25 cellular contexts compared by ENCODE assay signal in the genomic region with DNA sequence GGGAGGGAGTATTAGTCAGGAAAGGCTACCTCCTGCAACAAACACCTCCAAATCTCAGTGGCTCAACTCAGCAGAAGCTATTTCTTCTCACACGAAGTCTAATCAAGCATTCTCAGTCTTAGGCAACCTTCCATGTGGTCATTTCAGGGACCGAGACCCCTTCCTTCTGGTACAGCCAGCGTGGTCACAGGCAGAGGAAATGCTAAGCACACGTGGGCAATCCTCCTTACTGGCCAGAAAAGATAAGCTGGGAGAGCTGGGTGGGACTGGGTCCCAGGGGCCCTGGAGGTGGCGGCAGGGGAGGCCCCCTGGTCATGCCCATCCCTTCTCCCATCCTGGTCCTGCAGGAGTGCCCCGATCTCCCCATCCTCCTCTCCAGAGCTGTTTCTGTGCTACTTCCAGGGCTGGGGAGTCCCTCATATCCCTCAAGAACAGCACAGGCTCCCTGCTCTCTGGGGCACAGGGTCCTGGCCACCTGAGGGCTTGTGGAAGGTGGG. TPM values are rescaled to one million over a fixed set of nuclear protein-coding genes. Genes with fewer than 3 reads are reported as not detected.
DNase-seq lines count a peak whose midpoint lies in the region; ATAC-seq, FAIRE-seq and TF ChIP-seq lines count a peak whose summit lies in the region.
"Had no signal": no experiment of that assay in that cellular context is flagged by ENCODE, and none has a peak within 500 bp of the region (broad histone marks: within the 10 kb centered on the region; RNA-seq: fewer than 3 reads in every experiment).

No MANE protein-coding gene starts in this region.

- peaks cover 28% of the 10 kb centered on the region for H3K27me3 Mint-ChIP-seq in activated naive CD8-positive, alpha-beta T cell treated with anti-CD3 and anti-CD28 coated beads, Interleukin-2, amount 50 U/mL, for 24 hours
- peaks cover 18% of the 10 kb centered on the region for H3K27me3 Mint-ChIP-seq in activated naive CD8-positive, alpha-beta T cell treated with anti-CD3 and anti-CD28 coated beads for 36 hours
- peaks cover 33% of the 10 kb centered on the region for H3K27me3 Mint-ChIP-seq in activated naive CD4-positive, alpha-beta T cell treated with anti-CD3 and anti-CD28 coated beads, Interleukin-2, amount 10 ng/mL, durations not matched to agents 7 days and 5 days

- no peaks in the 10 kb centered on the region for H3K9me3 Mint-ChIP-seq in activated naive CD8-positive, alpha-beta T cell treated with anti-CD3 and anti-CD28 coated beads, Interleukin-2, amount 50 U/mL, for 24 hours
- H3K9me3 Mint-ChIP-seq in activated naive CD8-positive, alpha-beta T cell treated with anti-CD3 and anti-CD28 coated beads for 36 hours: no peaks in the 10 kb centered on the region
- H3K9me3 Mint-ChIP-seq in stimulated activated effector memory CD8-positive, alpha-beta T cell treated with anti-CD3 and anti-CD28 coated beads, Interleukin-12 subunit alpha, Interleukin-12 subunit beta, amount 100 ng/mL, for 72 hours: no peaks in the 10 kb centered on the region
- no peaks in the 10 kb centered on the region for H3K9me3 Mint-ChIP-seq in activated naive CD4-positive, alpha-beta T cell treated with anti-CD3 and anti-CD28 coated beads, Interleukin-2, amount 10 ng/mL, durations not matched to agents 7 days and 5 days
- H3K9me3 Mint-ChIP-seq: activated T-cell treated with anti-CD3 and anti-CD28 coated beads, Interleukin-2, amount 50 U/mL, for 72 hours; immature natural killer cell; neural progenitor cell had no signal

- ATAC-seq in activated naive CD8-positive, alpha-beta T cell treated with anti-CD3 and anti-CD28 coated beads, Interleukin-2, amount 50 U/mL, for 24 hours: no peak
- ATAC-seq in stimulated activated effector memory CD8-positive, alpha-beta T cell treated with anti-CD3 and anti-CD28 coated beads, Interleukin-12 subunit alpha, Interleukin-12 subunit beta, amount 100 ng/mL, for 72 hours: peak; percentile 20
- ATAC-seq: activated T-cell treated with anti-CD3 and anti-CD28 coated beads, Interleukin-2, amount 50 U/mL, for 72 hours had no signal

- TF ChIP-seq CTCF in bronchial epithelial cell (IDR thresholded peaks at IDR 0.05; ENCODE audit: insufficient read depth, low read length, severe bottlenecking): no peak

- DNase-seq in activated naive CD8-positive, alpha-beta T cell treated with anti-CD3 and anti-CD28 coated beads, Interleukin-2, amount 50 U/mL, for 24 hours: no peak
- DNase-seq in activated naive CD8-positive, alpha-beta T cell treated with anti-CD3 and anti-CD28 coated beads for 36 hours: no peak
- no peak for DNase-seq in bronchial epithelial cell (ENCODE audit: low read depth)
- no peak for DNase-seq in stimulated activated effector memory CD8-positive, alpha-beta T cell treated with anti-CD3 and anti-CD28 coated beads, Interleukin-12 subunit alpha, Interleukin-12 subunit beta, amount 100 ng/mL, for 72 hours (ENCODE audit: low spot score in 2 of 2)
- no peak for DNase-seq in GDM1 (lab: John Stamatoyannopoulos, UW)
- DNase-seq in occipital lobe (lab: John Stamatoyannopoulos, UW): no peak
- DNase-seq in activated naive CD4-positive, alpha-beta T cell treated with anti-CD3 and anti-CD28 coated beads, Interleukin-2, amount 10 ng/mL, durations not matched to agents 7 days and 5 days: no peak
- DNase-seq: activated T-cell treated with anti-CD3 and anti-CD28 coated beads, Interleukin-2, amount 50 U/mL, for 72 hours; colonic mucosa; immature natural killer cell; NCI-H1092; NCI-H1930; stimulated activated CD4-positive, alpha-beta T cell treated with anti-CD3 and anti-CD28 coated beads, Interleukin-12 subunit alpha, Interleukin-12 subunit beta, amount 100 ng/mL, for 4 hours; T-helper 9 cell had no signal

- peaks cover 2% of the 10 kb centered on the region for H3K4me1 Mint-ChIP-seq in activated naive CD8-positive, alpha-beta T cell treated with anti-CD3 and anti-CD28 coated beads, Interleukin-2, amount 50 U/mL, for 24 hours
- H3K4me1 Mint-ChIP-seq in activated naive CD8-positive, alpha-beta T cell treated with anti-CD3 and anti-CD28 coated beads for 36 hours: no peaks in the 10 kb centered on the region
- H3K4me1 Mint-ChIP-seq in stimulated activated effector memory CD8-positive, alpha-beta T cell treated with anti-CD3 and anti-CD28 coated beads, Interleukin-12 subunit alpha, Interleukin-12 subunit beta, amount 100 ng/mL, for 72 hours: peaks cover 5% of the 10 kb centered on the region
- no peaks in the 10 kb centered on the region for H3K4me1 Mint-ChIP-seq in activated naive CD4-positive, alpha-beta T cell treated with anti-CD3 and anti-CD28 coated beads, Interleukin-2, amount 10 ng/mL, durations not matched to agents 7 days and 5 days
- H3K4me1 Mint-ChIP-seq: immature natural killer cell had no signal

- in situ Hi-C loops in GM18951 (cut with MboI; ENCODE audit: low sequenced_read_pairs, unreplicated experiment): no loop called here

- peaks cover 6% of the 10 kb centered on the region for H3K36me3 Mint-ChIP-seq in activated naive CD8-positive, alpha-beta T cell treated with anti-CD3 and anti-CD28 coated beads, Interleukin-2, amount 50 U/mL, for 24 hours (ENCODE audit: low read depth)
- no peaks in the 10 kb centered on the region for H3K36me3 Mint-ChIP-seq in activated naive CD8-positive, alpha-beta T cell treated with anti-CD3 and anti-CD28 coated beads for 36 hours
- peaks cover 4% of the 10 kb centered on the region for H3K36me3 Mint-ChIP-seq in stimulated activated effector memory CD8-positive, alpha-beta T cell treated with anti-CD3 and anti-CD28 coated beads, Interleukin-12 subunit alpha, Interleukin-12 subunit beta, amount 100 ng/mL, for 72 hours
- H3K36me3 Mint-ChIP-seq in activated naive CD4-positive, alpha-beta T cell treated with anti-CD3 and anti-CD28 coated beads, Interleukin-2, amount 10 ng/mL, durations not matched to agents 7 days and 5 days: no peaks in the 10 kb centered on the region
- H3K36me3 Mint-ChIP-seq: activated naive CD8-positive, alpha-beta T cell; immature natural killer cell; neural progenitor cell had no signal

- H3K4me3 Mint-ChIP-seq in activated naive CD8-positive, alpha-beta T cell treated with anti-CD3 and anti-CD28 coated beads, Interleukin-2, amount 50 U/mL, for 24 hours: no peak overlapping the region
- no peak overlapping the region for H3K4me3 Mint-ChIP-seq in activated naive CD8-positive, alpha-beta T cell treated with anti-CD3 and anti-CD28 coated beads for 36 hours
- no peak overlapping the region for H3K4me3 Mint-ChIP-seq in stimulated activated effector memory CD8-positive, alpha-beta T cell treated with anti-CD3 and anti-CD28 coated beads, Interleukin-12 subunit alpha, Interleukin-12 subunit beta, amount 100 ng/mL, for 72 hours
- no peak overlapping the region for H3K4me3 Mint-ChIP-seq in activated naive CD4-positive, alpha-beta T cell treated with anti-CD3 and anti-CD28 coated beads, Interleukin-2, amount 10 ng/mL, durations not matched to agents 7 days and 5 days
- H3K4me3 Mint-ChIP-seq: activated naive CD8-positive, alpha-beta T cell; activated T-cell treated with anti-CD3 and anti-CD28 coated beads, Interleukin-2, amount 50 U/mL, for 72 hours; immature natural killer cell; neural progenitor cell had no signal

- H3K4me3 ChIP-seq in bronchial epithelial cell (ENCODE audit: low read depth, low read length): no peak overlapping the region
- H3K4me3 ChIP-seq: colonic mucosa, neural progenitor cell, SK-N-MC had no signal

- H3K27me3 ChIP-seq in bronchial epithelial cell (ENCODE audit: control insufficient read depth, insufficient read depth, low read length): peaks cover 5% of the 10 kb centered on the region
- H3K27me3 ChIP-seq: colonic mucosa, neural progenitor cell had no signal

- no peaks in the 10 kb centered on the region for H3K36me3 ChIP-seq in bronchial epithelial cell (ENCODE audit: control insufficient read depth, insufficient read depth, low read length)
- H3K36me3 ChIP-seq: colonic mucosa, neural progenitor cell had no signal

- peak; percentile 8 for TF ChIP-seq POLR2A in GM18951 (IDR thresholded peaks at IDR 0.05; ENCODE audit: extremely low read depth, insufficient read depth, insufficient read length)

- H3K27ac Mint-ChIP-seq in activated naive CD8-positive, alpha-beta T cell treated with anti-CD3 and anti-CD28 coated beads, Interleukin-2, amount 50 U/mL, for 24 hours: peak overlapping the region; percentile 5
- no peak overlapping the region for H3K27ac Mint-ChIP-seq in activated naive CD8-positive, alpha-beta T cell treated with anti-CD3 and anti-CD28 coated beads for 36 hours
- no peak overlapping the region for H3K27ac Mint-ChIP-seq in stimulated activated effector memory CD8-positive, alpha-beta T cell treated with anti-CD3 and anti-CD28 coated beads, Interleukin-12 subunit alpha, Interleukin-12 subunit beta, amount 100 ng/mL, for 72 hours
- H3K27ac Mint-ChIP-seq in activated naive CD4-positive, alpha-beta T cell treated with anti-CD3 and anti-CD28 coated beads, Interleukin-2, amount 10 ng/mL, durations not matched to agents 7 days and 5 days: no peak overlapping the region
- H3K27ac Mint-ChIP-seq: activated naive CD8-positive, alpha-beta T cell; activated T-cell treated with anti-CD3 and anti-CD28 coated beads, Interleukin-2, amount 50 U/mL, for 72 hours; immature natural killer cell had no signal

- peak; percentile 13 for FAIRE-seq in bronchial epithelial cell (lab: Jason Lieb, UNC)
- FAIRE-seq: A204.1, H1, RCC 7860 had no signal

- CTCF ChIA-PET in activated naive CD4-positive, alpha-beta T cell treated with anti-CD3 and anti-CD28 coated beads, Interleukin-2, amount 10 ng/mL, durations not matched to agents 7 days and 5 days (lab: Charles Lee): no interaction called here

RNA-seq across cellular contexts. Expression of gene CX3CL1, which starts 5.7 kb away (rescaled TPM):
- under 1 TPM in 1 of 2 experiments, not detected in 1; 0.14 TPM for total RNA-seq in activated naive CD8-positive, alpha-beta T cell treated with anti-CD3 and anti-CD28 coated beads for 36 hours
- total RNA-seq in bronchial epithelial cell (under 0.01 TPM in 1 of 2 replicates, not detected in the other), occipital lobe (2.5 TPM)
- total RNA-seq: activated T-cell treated with anti-CD3 and anti-CD28 coated beads, Interleukin-2, amount 50 U/mL, for 72 hours; NCI-H460 had no signal

RNA-seq across cellular contexts. Expression of gene CCL22, which starts 8.0 kb away (rescaled TPM):
- 10 to 100 TPM; 12.4 to 12.7 TPM for total RNA-seq in activated naive CD8-positive, alpha-beta T cell treated with anti-CD3 and anti-CD28 coated beads for 36 hours
- total RNA-seq in bronchial epithelial cell (under 0.01 TPM in 1 of 2 replicates, not detected in the other), occipital lobe (not detected)
- total RNA-seq: H1, NCI-H460, urinary bladder had no signal

RNA-seq across cellular contexts. Expression of gene CCL17, which starts 38.0 kb away (rescaled TPM):
- total RNA-seq in activated naive CD8-positive, alpha-beta T cell treated with anti-CD3 and anti-CD28 coated beads for 36 hours: not detected
- not detected in 2 replicates for total RNA-seq in bronchial epithelial cell
- total RNA-seq in occipital lobe: not detected
- total RNA-seq: colonic mucosa, H1, liver, mucosa of gallbladder, NCI-H460, urinary bladder had no signal

Comparison
In these comparisons a context has a peak if more than half of its experiments do, and no peak if none do; other contexts are left out.
1. RNA of gene CCL22, which starts 8.0 kb away (total RNA-seq): 12.4 to 12.7 TPM in activated naive CD8-positive, alpha-beta T cell treated with anti-CD3 and anti-CD28 coated beads for 36 hours; under 0.01 TPM in bronchial epithelial cell and not detected in occipital lobe (single experiment); every median in the first group is over 10 times any median in the second.